In the genomic region with DNA sequence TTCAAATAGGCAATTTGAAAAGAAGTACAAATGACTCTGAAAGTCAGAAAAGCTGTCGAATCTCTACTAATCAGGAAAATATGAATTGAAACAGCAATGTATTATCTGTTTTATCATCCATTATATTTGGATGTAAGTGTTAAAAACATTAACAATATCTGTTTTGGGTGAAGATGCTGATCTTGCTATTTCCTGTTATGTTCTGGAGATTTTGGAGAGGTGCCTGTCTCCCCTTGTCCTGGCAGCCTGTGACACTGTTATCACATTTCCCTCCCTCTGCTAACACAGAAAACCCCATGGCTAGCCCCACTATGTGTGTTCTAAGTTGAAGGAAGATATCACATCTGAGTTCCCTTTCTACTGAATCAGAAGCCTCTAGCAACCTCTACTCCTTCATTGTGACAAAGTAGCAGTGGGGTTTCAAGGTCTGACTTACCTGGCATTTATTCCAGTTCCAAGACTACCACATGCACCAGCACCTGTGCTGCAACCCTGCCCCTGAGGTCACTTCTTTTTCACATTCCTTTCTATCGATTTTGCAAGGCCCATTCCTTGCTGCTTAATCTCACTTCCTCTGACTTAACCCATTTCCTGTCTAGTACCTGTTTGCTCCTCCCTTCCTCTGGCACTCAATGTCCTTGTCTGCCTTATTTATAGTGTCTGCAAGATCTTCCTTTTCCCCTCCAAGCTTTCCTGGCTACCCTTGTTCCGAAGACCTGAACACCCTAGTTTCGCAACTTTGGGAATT, we compare ENCODE assay signal across 16 cellular contexts.
A peak's percentile ranks its signal among the peaks of the same experiment; 100 is the strongest.
DNase-seq lines count a peak whose midpoint lies in the region; ATAC-seq and TF ChIP-seq lines count a peak whose summit lies in the region.
"Had no signal": no experiment of that assay in that cellular context is flagged by ENCODE, and none has a peak within 500 bp of the region (broad histone marks: within the 10 kb centered on the region; RNA-seq: fewer than 3 reads in every experiment).

No MANE protein-coding gene starts in this region.

- no peak for TF ChIP-seq CTCF in glutamatergic neuron (IDR thresholded peaks at IDR 0.05; ENCODE audit: partially characterized antibody, unreplicated experiment)

- ATAC-seq in GM18907 (IDR thresholded peaks at IDR 0.05; ENCODE audit: unreplicated experiment): peak; percentile 50
- ATAC-seq: psoas muscle had no signal

- no peak overlapping the region for H3K27ac Mint-ChIP-seq in glutamatergic neuron (ENCODE audit: unreplicated experiment)
- H3K27ac Mint-ChIP-seq: mesothelial cell of epicardium had no signal

- H3K4me3 Mint-ChIP-seq in glutamatergic neuron (ENCODE audit: unreplicated experiment): no peak overlapping the region
- H3K4me3 Mint-ChIP-seq: CD8-positive, alpha-beta memory T cell; mesothelial cell of epicardium had no signal

- no peaks in the 10 kb centered on the region for H3K9me3 Mint-ChIP-seq in glutamatergic neuron (ENCODE audit: unreplicated experiment)
- H3K9me3 Mint-ChIP-seq: CD8-positive, alpha-beta memory T cell had no signal

- no peaks in the 10 kb centered on the region for H3K4me1 Mint-ChIP-seq in glutamatergic neuron (ENCODE audit: low read depth, unreplicated experiment)

- no peaks in the 10 kb centered on the region for H3K36me3 Mint-ChIP-seq in glutamatergic neuron (ENCODE audit: unreplicated experiment)
- H3K36me3 Mint-ChIP-seq: CD8-positive, alpha-beta memory T cell; mesothelial cell of epicardium had no signal

- DNase-seq in HCEC 1CT (peak; percentile 73), OCI-M1 (lab: John Stamatoyannopoulos, UW) (peak; percentile 17), iris pigment epithelial cell (ENCODE audit: low read depth) (peak; percentile 66), glutamatergic neuron (no peak), kidney glomerular epithelial cell (lab: John Stamatoyannopoulos, UW) (no peak), anterior cingulate cortex (lab: John Stamatoyannopoulos, UW) (no peak), AG20443 (ENCODE audit: low spot score) (no peak)
- DNase-seq: amniotic stem cell; CD8-positive, alpha-beta memory T cell; effector CD4-positive, alpha-beta T cell; Karpas-422; NCI-H2171; psoas muscle; stimulated activated CD4-positive, alpha-beta T cell treated with anti-CD3 and anti-CD28 coated beads, Interleukin-4, amount 100 ng/mL, for 1 hour had no signal

- H3K27me3 Mint-ChIP-seq in glutamatergic neuron (ENCODE audit: unreplicated experiment): no peaks in the 10 kb centered on the region
- H3K27me3 Mint-ChIP-seq: CD8-positive, alpha-beta memory T cell had no signal

Comparison
In these comparisons a context has a peak if more than half of its experiments do, and no peak if none do; other contexts are left out.
1. DNase-seq: peak in HCEC 1CT (single experiment), OCI-M1 (single experiment) and iris pigment epithelial cell (single experiment); none in glutamatergic neuron (single experiment), kidney glomerular epithelial cell (single experiment), anterior cingulate cortex (0 of 58) and AG20443 (single experiment).